Comparison of ENCODE assay signal across 24 cellular contexts in the genomic region with DNA sequence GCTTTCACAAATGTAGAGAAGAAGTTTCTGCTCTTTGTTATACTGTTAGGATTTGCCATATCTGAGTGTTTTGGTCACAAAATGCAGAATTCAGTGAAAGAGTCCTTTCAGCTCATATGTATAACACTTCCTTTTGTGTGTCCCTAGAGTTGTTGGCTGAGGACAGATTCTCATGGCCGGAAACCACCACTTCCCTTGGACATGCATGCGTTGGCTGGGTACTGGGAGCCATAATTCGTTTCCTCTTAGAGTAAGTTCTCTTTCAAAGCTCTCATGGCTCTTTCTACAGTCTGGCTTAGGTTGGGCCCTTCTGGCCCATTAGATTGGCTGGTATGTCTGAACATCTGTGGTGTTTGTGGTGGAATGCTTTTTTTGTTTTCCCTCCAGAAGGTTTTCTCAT.
DNase-seq lines count a peak whose midpoint lies in the region; ATAC-seq lines count a peak whose summit lies in the region.
"Had no signal": no experiment of that assay in that cellular context is flagged by ENCODE, and none has a peak within 500 bp of the region (broad histone marks: within the 10 kb centered on the region; RNA-seq: fewer than 3 reads in every experiment).

No MANE protein-coding gene starts in this region.

- ATAC-seq in HG02623 (IDR thresholded peaks at IDR 0.05; ENCODE audit: unreplicated experiment) (peak; percentile 76), T-helper 17 cell (no peak)
- ATAC-seq: CD8-positive, alpha-beta T cell; left lobe of liver had no signal

- peaks cover 13% of the 10 kb centered on the region for H3K27me3 Mint-ChIP-seq in T-helper 17 cell

- no peak overlapping the region for H3K27ac Mint-ChIP-seq in T-helper 17 cell
- H3K27ac Mint-ChIP-seq: activated T-helper 1 cell treated with anti-CD3 and anti-CD28 coated beads, Interleukin-12 subunit alpha, Interleukin-12 subunit beta, Interleukin-2, Interleukin-4 antibody, amounts not matched to agents 30 ng/mL and 10 ng/mL and 1 ng/mL, durations not matched to agents 14 hours and 24 hours and 36 hours; CD8-positive, alpha-beta T cell; HFFc6 had no signal

- peak; percentile 34 for DNase-seq in CD1c-positive myeloid dendritic cell (ENCODE audit: extremely low spot score)
- peak; percentile 36 to 48 for DNase-seq in NOMO-1 (lab: John Stamatoyannopoulos, UW; ENCODE audit: unreplicated experiment in 2 of 2)
- peak; percentile 48 for DNase-seq in pons (ENCODE audit: low spot score)
- no peak for DNase-seq in COLO829 (ENCODE audit: low spot score)
- no peak for DNase-seq in NCI-H2227 treated with DMSO at 0.1 percent for 48 hours (lab: John Stamatoyannopoulos, UW)
- DNase-seq in effector CD4-positive, alpha-beta T cell, result no peak
- DNase-seq in T-helper 17 cell, result no peak
- DNase-seq: ACHN; activated CD4-positive, CD25-positive, alpha-beta regulatory T cell treated with anti-CD3 and anti-CD28 coated beads, Interleukin-2, amount 50 U/mL, for 72 hours; CD8-positive, alpha-beta T cell; DND-41; erythroblast; HFFc6; NCI-H2029; OCI-M1; SJCRH30; stimulated activated naive CD4-positive, alpha-beta T cell treated with Interleukin-2 at 50 U/mL for 16 hours; T-helper 9 cell had no signal

- H3K36me3 Mint-ChIP-seq in T-helper 17 cell (ENCODE audit: low read depth), result no peaks in the 10 kb centered on the region
- H3K36me3 Mint-ChIP-seq: CD8-positive, alpha-beta T cell had no signal

- H3K4me3 Mint-ChIP-seq in T-helper 17 cell, result no peak overlapping the region
- H3K4me3 Mint-ChIP-seq: activated T-helper 1 cell treated with anti-CD3 and anti-CD28 coated beads, Interleukin-12 subunit alpha, Interleukin-12 subunit beta, Interleukin-2, Interleukin-4 antibody, amounts not matched to agents 30 ng/mL and 10 ng/mL and 1 ng/mL, durations not matched to agents 14 hours and 24 hours and 36 hours; CD8-positive, alpha-beta T cell; HFFc6 had no signal

- H3K9me3 ChIP-seq in T-helper 17 cell (ENCODE audit: control insufficient read depth, low read length, poor library complexity, severe bottlenecking), result no peaks in the 10 kb centered on the region
- H3K9me3 ChIP-seq: breast epithelium, right atrium auricular region, SJCRH30, tibial nerve had no signal

- peaks cover 7% of the 10 kb centered on the region for H3K4me1 Mint-ChIP-seq in T-helper 17 cell

Comparison
In these comparisons a context has a peak if more than half of its experiments do, and no peak if none do; other contexts are left out.
1. DNase-seq: peak in CD1c-positive myeloid dendritic cell (single experiment), NOMO-1 (2 of 2) and pons (single experiment); none in COLO829 (single experiment), NCI-H2227 treated with DMSO at 0.1 percent for 48 hours (single experiment), effector CD4-positive, alpha-beta T cell (single experiment) and T-helper 17 cell (0 of 3).